In genomic region chrX:24148535-24149345, GRCh38 we compare ENCODE assay signal across 8 cellular contexts. TPM values are rescaled to one million over a fixed set of nuclear protein-coding genes. Genes with fewer than 3 reads are reported as not detected.
DNase-seq lines count a peak whose midpoint lies in the region; TF ChIP-seq lines count a peak whose summit lies in the region.

No MANE protein-coding gene starts in this region.

- TF ChIP-seq EP300 in sigmoid colon (IDR thresholded peaks at IDR 0.05) = peak in 1 of 4 donors; percentile 6

- WGBS in sigmoid colon, 2 donors = 1 to 2% methylated on average over 33 of the region's 33 CpGs

- DNase-seq in NOMO-1 treated with DMSO at 0.1 percent for 48 hours (lab: John Stamatoyannopoulos, UW; ENCODE audit: unreplicated experiment) (peak; percentile 17), NOMO-1 treated with dmso at 0.1 percent for 144 hours (lab: John Stamatoyannopoulos, UW; ENCODE audit: unreplicated experiment) (no peak), hepatic stellate cell (ENCODE audit: low spot score) (peak; percentile 60), sigmoid colon (peak; percentile 70), GM10248 (ENCODE audit: extremely low spot score) (no peak), ecto neural progenitor cell (ENCODE audit: low spot score) (no peak)
- DNase-seq in activated T-helper 2 cell treated with anti-CD3 and anti-CD28 coated beads, Interferon-gamma antibody, Interleukin-2, Interleukin-4, amounts not matched to agents 10 μg/mL and 5 μg/mL and 100 μg/mL, durations not matched to agents 14 hours and 24 hours and 36 hours (ENCODE audit: low spot score) = no peak

- no peak for TF ChIP-seq POLR2A in sigmoid colon (IDR thresholded peaks at IDR 0.05)

- peak overlapping the region; percentile 82 to 94 (median 92) for H3K4me3 Mint-ChIP-seq in IgD-negative memory B cell
- peak overlapping the region; percentile 79 for H3K4me3 Mint-ChIP-seq in activated T-helper 2 cell treated with anti-CD3 and anti-CD28 coated beads, Interferon-gamma antibody, Interleukin-2, Interleukin-4, amounts not matched to agents 10 μg/mL and 5 μg/mL and 100 μg/mL, durations not matched to agents 14 hours and 24 hours and 36 hours (ENCODE audit: low read depth)

- no peaks in the 10 kb centered on the region for H3K27me3 Mint-ChIP-seq in IgD-negative memory B cell
- H3K27me3 Mint-ChIP-seq in activated T-helper 2 cell treated with anti-CD3 and anti-CD28 coated beads, Interferon-gamma antibody, Interleukin-2, Interleukin-4, amounts not matched to agents 10 μg/mL and 5 μg/mL and 100 μg/mL, durations not matched to agents 14 hours and 24 hours and 36 hours (ENCODE audit: low read depth) = no peaks in the 10 kb centered on the region

- H3K27ac Mint-ChIP-seq in IgD-negative memory B cell = peak overlapping the region; percentile 97 to 99 (median 98)
- H3K27ac Mint-ChIP-seq in activated T-helper 2 cell treated with anti-CD3 and anti-CD28 coated beads, Interferon-gamma antibody, Interleukin-2, Interleukin-4, amounts not matched to agents 10 μg/mL and 5 μg/mL and 100 μg/mL, durations not matched to agents 14 hours and 24 hours and 36 hours = peak overlapping the region; percentile 90

- H3K9me3 ChIP-seq in sigmoid colon = no peaks in the 10 kb centered on the region

- intact Hi-C loops in activated T-helper 2 cell treated with anti-CD3 and anti-CD28 coated beads, Interferon-gamma antibody, Interleukin-2, Interleukin-4, amounts not matched to agents 10 μg/mL and 5 μg/mL and 100 μg/mL, durations not matched to agents 14 hours and 24 hours and 36 hours (cut with micrococcal nuclease) = loop anchor here (5.0 to 10.0 kb wide), 2 partner anchors 46 to 484 kb away; partner anchors contain the start of gene PRDX4
- intact Hi-C loops in sigmoid colon (cut with DNase I) = no loop called here

- H3K36me3 Mint-ChIP-seq in IgD-negative memory B cell = no peaks in the 10 kb centered on the region
- peaks cover 24% of the 10 kb centered on the region for H3K36me3 Mint-ChIP-seq in activated T-helper 2 cell treated with anti-CD3 and anti-CD28 coated beads, Interferon-gamma antibody, Interleukin-2, Interleukin-4, amounts not matched to agents 10 μg/mL and 5 μg/mL and 100 μg/mL, durations not matched to agents 14 hours and 24 hours and 36 hours (ENCODE audit: low read depth)

- peaks cover 47 to 57% (median 48%) of the 10 kb centered on the region in 3 donors for H3K4me1 Mint-ChIP-seq in IgD-negative memory B cell
- peaks cover 47% of the 10 kb centered on the region for H3K4me1 Mint-ChIP-seq in activated T-helper 2 cell treated with anti-CD3 and anti-CD28 coated beads, Interferon-gamma antibody, Interleukin-2, Interleukin-4, amounts not matched to agents 10 μg/mL and 5 μg/mL and 100 μg/mL, durations not matched to agents 14 hours and 24 hours and 36 hours (ENCODE audit: low read depth)

- TF ChIP-seq CTCF in sigmoid colon (IDR thresholded peaks at IDR 0.05) (no peak), GM10248 (IDR thresholded peaks at IDR 0.05; ENCODE audit: control extremely low read depth, extremely low read depth, low read depth, missing control alignments) (no peak)

- peaks cover 0 to 65% (median 41%) of the 10 kb centered on the region in 4 donors for H3K4me1 ChIP-seq in sigmoid colon

- H3K36me3 ChIP-seq in sigmoid colon = no peaks in the 10 kb centered on the region

- no peaks in the 10 kb centered on the region for H3K27me3 ChIP-seq in sigmoid colon

- H3K9me3 Mint-ChIP-seq in IgD-negative memory B cell = no peaks in the 10 kb centered on the region
- H3K9me3 Mint-ChIP-seq in activated T-helper 2 cell treated with anti-CD3 and anti-CD28 coated beads, Interferon-gamma antibody, Interleukin-2, Interleukin-4, amounts not matched to agents 10 μg/mL and 5 μg/mL and 100 μg/mL, durations not matched to agents 14 hours and 24 hours and 36 hours = no peaks in the 10 kb centered on the region

- POLR2A ChIA-PET in GM10248 (lab: Yijun Ruan, JAX) = no interaction called here

- peak overlapping the region; percentile 95 to 98 (median 96) for H3K27ac ChIP-seq in sigmoid colon

- CTCF ChIA-PET in GM10248 (lab: Yijun Ruan, JAX) = no interaction called here

- H3K4me3 ChIP-seq in sigmoid colon = peak overlapping the region; percentile 63 to 83 (median 66)

RNA-seq across cellular contexts. Expression of gene ZFX, which starts 0.8 kb away (rescaled TPM):
- polyA plus RNA-seq in IgD-negative memory B cell = 39.1 TPM
- 34.1 and 37.0 TPM in 2 replicates for total RNA-seq in activated T-helper 2 cell treated with anti-CD3 and anti-CD28 coated beads, Interferon-gamma antibody, Interleukin-2, Interleukin-4, amounts not matched to agents 10 μg/mL and 5 μg/mL and 100 μg/mL, durations not matched to agents 14 hours and 24 hours and 36 hours
- 10 to 100 TPM; 56.7 to 81.6 (median 62.0) TPM for total RNA-seq in sigmoid colon
- polyA plus RNA-seq in sigmoid colon = 1 to 10 TPM; 4.4 to 7.8 (median 6.9) TPM

Comparison
In these comparisons a context has a peak if more than half of its experiments do, and no peak if none do; other contexts are left out.
1. DNase-seq: peak in NOMO-1 treated with DMSO at 0.1 percent for 48 hours (single experiment), hepatic stellate cell (single experiment) and sigmoid colon (single experiment); none in NOMO-1 treated with dmso at 0.1 percent for 144 hours (single experiment), activated T-helper 2 cell treated with anti-CD3 and anti-CD28 coated beads, Interferon-gamma antibody, Interleukin-2, Interleukin-4, amounts not matched to agents 10 μg/mL and 5 μg/mL and 100 μg/mL, durations not matched to agents 14 hours and 24 hours and 36 hours (single experiment), GM10248 (single experiment) and ecto neural progenitor cell (single experiment).